In genomic region chrX:30979271-30979670, GRCh38 we compare ENCODE assay signal across 32 cellular contexts.
"Had no signal": no experiment of that assay in that cellular context is flagged by ENCODE, and none has a peak within 500 bp of the region (broad histone marks: within the 10 kb centered on the region; RNA-seq: fewer than 3 reads in every experiment).

No MANE protein-coding gene starts in this region.

- DNase-seq: activated B cell treated with CpG ODN at 0.5 μM for 24 hours; activated CD4-positive, alpha-beta memory T cell treated with anti-CD3 and anti-CD28 coated beads for 36 hours; activated CD4-positive, alpha-beta T cell treated with anti-CD3 and anti-CD28 coated beads for 4 hours; activated CD4-positive, alpha-beta T cell treated with anti-CD3 and anti-CD28 coated beads, Interleukin-2, amount 10 ng/mL, durations not matched to agents 24 days and 14 days; activated CD4-positive, alpha-beta T cell treated with anti-CD3 and anti-CD28 coated beads, Interleukin-2, amount 50 U/mL, for 1 hour; activated CD4-positive, alpha-beta T cell treated with anti-CD3 and anti-CD28 coated beads, Interleukin-2, amount 50 U/mL, for 4 hours; activated CD4-positive, CD25-positive, alpha-beta regulatory T cell treated with anti-CD3 and anti-CD28 coated beads, Interleukin-2, amount 50 U/mL, for 72 hours; activated CD8-positive, alpha-beta memory T cell treated with anti-CD3 and anti-CD28 coated beads, Interleukin-2, amount 50 U/mL, for 4 hours; activated CD8-positive, alpha-beta T cell treated with anti-CD3 and anti-CD28 coated beads for 36 hours; activated effector memory CD4-positive, alpha-beta T cell treated with anti-CD3 and anti-CD28 coated beads, Interleukin-2, amount 50 U/mL, for 16 hours; activated gamma-delta T cell treated with Interleukin-2 at 50 U/mL for 16 hours; activated naive CD4-positive, alpha-beta T cell; activated naive CD4-positive, alpha-beta T cell treated with anti-CD3 and anti-CD28 coated beads for 36 hours; activated naive CD4-positive, alpha-beta T cell treated with anti-CD3 and anti-CD28 coated beads, Interleukin-2, amount 50 U/mL, for 16 hours; activated naive CD8-positive, alpha-beta T cell treated with anti-CD3 and anti-CD28 coated beads for 36 hours; activated T-cell treated with anti-CD3 and anti-CD28 coated beads for 4 hours; activated T-cell treated with anti-CD3 and anti-CD28 coated beads, Interleukin-2, amount 50 U/mL, for 1 hour; activated T-cell treated with anti-CD3 and anti-CD28 coated beads, Interleukin-2, amount 50 U/mL, for 4 hours; activated T-cell treated with anti-CD3 and anti-CD28 coated beads, Interleukin-2, amount 50 U/mL, for 72 hours; adrenal gland; amniotic stem cell; aorta; body of pancreas; brain microvascular endothelial cell; central memory CD4-positive, alpha-beta T cell; T-helper 2 cell; T-helper 9 cell had no signal

- H3K4me3 ChIP-seq: adrenal gland, body of pancreas, breast epithelium had no signal

- ATAC-seq: activated CD8-positive, alpha-beta T cell treated with anti-CD3 and anti-CD28 coated beads for 36 hours; activated naive CD4-positive, alpha-beta T cell treated with anti-CD3 and anti-CD28 coated beads, Interleukin-2, amount 50 U/mL, for 72 hours; activated T-cell treated with anti-CD3 and anti-CD28 coated beads, Interleukin-2, amount 50 U/mL, for 4 hours; activated T-cell treated with anti-CD3 and anti-CD28 coated beads, Interleukin-2, amount 50 U/mL, for 72 hours; activated T-helper 17 cell treated with anti-CD3 and anti-CD28 coated beads, Interleukin-2, amount 50 U/mL, for 72 hours; body of pancreas had no signal

- H3K27ac ChIP-seq: adrenal gland, body of pancreas, brain microvascular endothelial cell, breast epithelium, VCaP had no signal

- H3K36me3 ChIP-seq: adrenal gland, brain microvascular endothelial cell, breast epithelium had no signal

- FAIRE-seq: TTC549 had no signal

- H3K27me3 ChIP-seq: body of pancreas, brain microvascular endothelial cell had no signal

- H3K4me1 ChIP-seq: adrenal gland, body of pancreas, breast epithelium had no signal

- H3K9me3 ChIP-seq: adrenal gland, body of pancreas, breast epithelium had no signal
